Comparison of ENCODE assay signal across 23 cellular contexts in the genomic region with DNA sequence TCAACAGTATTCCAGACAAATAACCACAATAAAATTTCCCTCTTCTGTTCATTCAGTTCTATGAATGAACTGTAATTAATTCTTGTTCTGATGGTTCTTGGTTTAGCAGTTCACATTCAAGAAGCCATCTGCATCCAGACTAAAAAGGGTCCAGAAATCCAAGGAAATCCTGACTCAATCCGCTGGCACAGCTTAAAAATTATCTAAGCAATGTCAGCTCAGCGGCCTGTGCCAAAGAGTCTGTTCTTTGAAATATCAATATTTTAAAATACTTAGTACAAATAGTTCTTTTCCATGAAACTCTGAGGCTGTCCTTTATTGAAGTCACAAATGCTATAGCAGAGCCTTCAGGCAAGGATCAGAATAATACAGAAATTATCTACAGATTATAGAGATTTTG. TPM values are rescaled to one million over a fixed set of nuclear protein-coding genes. Genes with fewer than 3 reads are reported as not detected.
DNase-seq lines count a peak whose midpoint lies in the region; ATAC-seq, FAIRE-seq and TF ChIP-seq lines count a peak whose summit lies in the region.
"Had no signal": no experiment of that assay in that cellular context is flagged by ENCODE, and none has a peak within 500 bp of the region (broad histone marks: within the 10 kb centered on the region; RNA-seq: fewer than 3 reads in every experiment).

No MANE protein-coding gene starts in this region.

- DNase-seq in endodermal cell (no peak), Right ventricle myocardium superior (no peak), HepG2 (ENCODE audit: low spot score) (no peak), testis (no peak), DMS53 (lab: John Stamatoyannopoulos, UW) (no peak), midbrain (lab: John Stamatoyannopoulos, UW) (no peak)
- no peak for DNase-seq in activated CD4-positive, alpha-beta T cell treated with anti-CD3 and anti-CD28 coated beads, Interleukin-2, amount 10 ng/mL, durations not matched to agents 24 days and 14 days
- DNase-seq: CD8-positive, alpha-beta memory T cell; DMS 273 treated with DMSO at 0.1 percent for 48 hours; DND-41; MM.1S; NCI-H2029; NCI-H446; NCI-H524 treated with DMSO at 0.1 percent for 48 hours; NCI-H82; NK-92 treated with Interleukin-12 subunit alpha and Interleukin-12 subunit beta, amount 100 ng/mL, for 24 hours; PC-9; SHP77 had no signal

- H3K27ac ChIP-seq in endodermal cell (ENCODE audit: low read depth, low read length): no peak overlapping the region
- H3K27ac ChIP-seq in HepG2 (ENCODE audit: extremely low read length, insufficient read depth, low read length): peak overlapping the region; percentile 77
- H3K27ac ChIP-seq in testis: peak overlapping the region; percentile 55 to 75
- H3K27ac ChIP-seq: C4-2B, KMS-11, PC-9 had no signal

- TF ChIP-seq POLR2A in HepG2 (IDR thresholded peaks at IDR 0.05; ENCODE audit: insufficient read depth in 1 of 2, low read depth in 2 of 2, low read length in 2 of 2) (no peak), testis (IDR thresholded peaks at IDR 0.05) (no peak)

- TF ChIP-seq CTCF in endodermal cell (conservative IDR thresholded peaks at IDR 0.05): no peak
- no peak for TF ChIP-seq CTCF in HepG2 (CRISPR knock-in tag; IDR thresholded peaks at IDR 0.05)
- TF ChIP-seq CTCF in testis (IDR thresholded peaks at IDR 0.05): no peak

- no peaks in the 10 kb centered on the region for H3K79me2 ChIP-seq in HepG2 (ENCODE audit: insufficient read depth, low read length)

- no peak overlapping the region for H2AFZ ChIP-seq in HepG2 (ENCODE audit: low read length)
- H2AFZ ChIP-seq: PC-9 had no signal

- H3K27me3 ChIP-seq in endodermal cell (ENCODE audit: control insufficient read depth, insufficient read depth, low read length, poor library complexity, severe bottlenecking) (no peaks in the 10 kb centered on the region), HepG2 (ENCODE audit: control insufficient read depth in 1 of 2, insufficient read depth in 2 of 2, low read length in 2 of 2) (no peaks in the 10 kb centered on the region), testis (no peaks in the 10 kb centered on the region)

- H3K27me3 Mint-ChIP-seq in endodermal cell (ENCODE audit: insufficient read depth): no peaks in the 10 kb centered on the region
- H3K27me3 Mint-ChIP-seq in activated CD4-positive, alpha-beta T cell treated with anti-CD3 and anti-CD28 coated beads, Interleukin-2, amount 10 ng/mL, durations not matched to agents 24 days and 14 days: no peaks in the 10 kb centered on the region
- H3K27me3 Mint-ChIP-seq: B cell; CD8-positive, alpha-beta memory T cell; IgD-negative memory B cell had no signal

- no peak for FAIRE-seq in HepG2 (lab: Jason Lieb, UNC)

- peak overlapping the region; percentile 56 for H3K4me3 ChIP-seq in endodermal cell (ENCODE audit: low read length)
- no peak overlapping the region for H3K4me3 ChIP-seq in HepG2 (replicated peaks in 1 of 3; ENCODE audit: insufficient read depth in 1 of 3, low read depth in 2 of 3, low read length in 3 of 3)
- H3K4me3 ChIP-seq in testis: no peak overlapping the region
- H3K4me3 ChIP-seq: PC-9 had no signal

- CTCF ChIA-PET in HepG2 (lab: Yijun Ruan, JAX; ENCODE audit: low intra/inter-chr PET ratio, low total read pairs): no interaction called here

- WGBS in endodermal cell (ENCODE audit: insufficient coverage in 1 of 2, insufficient read length in 1 of 2), 2 experiments: 92% methylated on average over 2 of the region's 2 CpGs; no CpG with 5 or more reads in 1 of the 2 experiments
- WGBS in HepG2 (ENCODE audit: low lambda C conversion rate): 93% methylated on average over 2 of the region's 2 CpGs
- WGBS in testis, 2 donors: 28 to 46% methylated on average over 2 of the region's 2 CpGs

- peaks cover 31% of the 10 kb centered on the region for H3K36me3 ChIP-seq in endodermal cell (ENCODE audit: control insufficient read depth, insufficient read depth, low read length)
- H3K36me3 ChIP-seq in HepG2 (replicated peaks in 1 of 2; ENCODE audit: control insufficient read depth in 1 of 2, insufficient read depth in 2 of 2, low read length in 2 of 2): peaks cover 3 to 50% of the 10 kb centered on the region in 2 experiments
- H3K36me3 ChIP-seq in testis (ENCODE audit: low read depth, missing control alignments): no peaks in the 10 kb centered on the region

- intact Hi-C loops in Right ventricle myocardium superior (cut with DNase I) (no loop called here), HepG2 (cut with micrococcal nuclease; ENCODE audit: unreplicated experiment) (no loop called here), testis (cut with DNase I; ENCODE audit: low total_unique reads) (no loop called here)
- intact Hi-C loops in activated CD4-positive, alpha-beta T cell treated with anti-CD3 and anti-CD28 coated beads, Interleukin-2, amount 10 ng/mL, durations not matched to agents 24 days and 14 days (cut with micrococcal nuclease): no loop called here

- H3K9ac ChIP-seq in endodermal cell (ENCODE audit: extremely low read depth, low read length, poor library complexity, severe bottlenecking) (no peak overlapping the region), HepG2 (ENCODE audit: insufficient read depth, low read depth, low read length) (no peak overlapping the region; the same call in 1 of the 2 replicates)
- H3K9ac ChIP-seq: KMS-11 had no signal

- no peaks in the 10 kb centered on the region for H3K4me1 ChIP-seq in endodermal cell (ENCODE audit: control insufficient read depth, insufficient read depth, low read length)
- H3K4me1 ChIP-seq in HepG2 (ENCODE audit: insufficient read depth, low read length): peaks cover 40% of the 10 kb centered on the region
- peaks cover 35% of the 10 kb centered on the region for H3K4me1 ChIP-seq in testis

- no peak overlapping the region for H3K4me2 ChIP-seq in HepG2 (ENCODE audit: low read depth, low read length)
- H3K4me2 ChIP-seq: KMS-11, PC-9 had no signal

- peaks cover 20% of the 10 kb centered on the region for H3K9me3 Mint-ChIP-seq in endodermal cell
- H3K9me3 Mint-ChIP-seq in activated CD4-positive, alpha-beta T cell treated with anti-CD3 and anti-CD28 coated beads, Interleukin-2, amount 10 ng/mL, durations not matched to agents 24 days and 14 days: peaks cover 10% of the 10 kb centered on the region

- POLR2A ChIA-PET in HepG2 (lab: Yijun Ruan, JAX): interaction anchor here (1.0 to 1.4 kb wide), 2 partner anchors 18 to 294 kb away, joined by 3 to 4 read pairs; partner anchors contain the start of gene INTS6

- H3K9me3 ChIP-seq in endodermal cell (ENCODE audit: control insufficient read depth, low read length): peaks cover 38% of the 10 kb centered on the region
- peaks cover 15% of the 10 kb centered on the region for H3K9me3 ChIP-seq in HepG2 (ENCODE audit: low read length)
- H3K9me3 ChIP-seq in testis: no peaks in the 10 kb centered on the region

- no peak for TF ChIP-seq RAD21 in HepG2 (CRISPR knock-in tag; IDR thresholded peaks at IDR 0.05)

- ATAC-seq in Right ventricle myocardium superior (ENCODE audit: poor library complexity) (peak; percentile 57), HepG2 (no peak), GM18870 (IDR thresholded peaks at IDR 0.05; ENCODE audit: unreplicated experiment) (no peak)

- no peaks in the 10 kb centered on the region for H4K20me1 ChIP-seq in HepG2 (ENCODE audit: insufficient read depth, low read length)

- H3K27ac Mint-ChIP-seq in endodermal cell: no peak overlapping the region
- no peak overlapping the region for H3K27ac Mint-ChIP-seq in activated CD4-positive, alpha-beta T cell treated with anti-CD3 and anti-CD28 coated beads, Interleukin-2, amount 10 ng/mL, durations not matched to agents 24 days and 14 days
- H3K27ac Mint-ChIP-seq: B cell; CD8-positive, alpha-beta memory T cell; IgD-negative memory B cell had no signal

- in situ Hi-C loops in HepG2 (cut with HindIII; ENCODE audit: extremely low pct_ligation_motif_present, low pct_unique_long_range_greater_than_20kb): no loop called here

- H3K4me3 Mint-ChIP-seq in endodermal cell: no peak overlapping the region
- H3K4me3 Mint-ChIP-seq in activated CD4-positive, alpha-beta T cell treated with anti-CD3 and anti-CD28 coated beads, Interleukin-2, amount 10 ng/mL, durations not matched to agents 24 days and 14 days: no peak overlapping the region
- H3K4me3 Mint-ChIP-seq: B cell; CD8-positive, alpha-beta memory T cell; IgD-negative memory B cell had no signal

- no peaks in the 10 kb centered on the region for H3K4me1 Mint-ChIP-seq in endodermal cell
- H3K4me1 Mint-ChIP-seq in activated CD4-positive, alpha-beta T cell treated with anti-CD3 and anti-CD28 coated beads, Interleukin-2, amount 10 ng/mL, durations not matched to agents 24 days and 14 days: no peaks in the 10 kb centered on the region
- H3K4me1 Mint-ChIP-seq: B cell; CD8-positive, alpha-beta memory T cell; IgD-negative memory B cell had no signal

- peaks cover 35% of the 10 kb centered on the region for H3K36me3 Mint-ChIP-seq in endodermal cell (ENCODE audit: low read depth)
- peaks cover 35% of the 10 kb centered on the region for H3K36me3 Mint-ChIP-seq in activated CD4-positive, alpha-beta T cell treated with anti-CD3 and anti-CD28 coated beads, Interleukin-2, amount 10 ng/mL, durations not matched to agents 24 days and 14 days (ENCODE audit: low read depth)

- TF ChIP-seq EP300 in HepG2 (IDR thresholded peaks at IDR 0.05; ENCODE audit: low read depth in 2 of 2, low read length in 2 of 2) (no peak), HepG2 (CRISPR knock-in tag; IDR thresholded peaks at IDR 0.05; ENCODE audit: borderline replicate concordance) (no peak)

- BruUV-seq in HepG2 (replicated peaks; lab: Mats Ljungman, UMichigan): no TSS peak

RNA-seq across cellular contexts. Expression of gene DHRS12, which starts 57.2 kb away (rescaled TPM):
- total RNA-seq in endodermal cell: 10 to 100 TPM; 13.8 to 19.8 TPM
- polyA plus RNA-seq in endodermal cell (2013, experiment 1 of 2): 18.1 TPM
- 11.8 TPM for polyA plus RNA-seq in endodermal cell (2013, experiment 2 of 2)
- 10.4 TPM for total RNA-seq in Right ventricle myocardium superior
- 4.8 and 7.2 TPM in 2 replicates for total RNA-seq in HepG2 (2016; rRNA removed; fragmentation: Illumina TruSeq; extraction: Trizol)
- 8.8 and 10.5 TPM in 2 replicates for total RNA-seq in HepG2 (2016; cell fraction: cytosol; rRNA removed; fragmentation: Illumina TruSeq; extraction: Trizol; ENCODE audit: low read depth)
- total RNA-seq in HepG2 (2016; cell fraction: insoluble cytoplasmic fraction; rRNA removed; fragmentation: Illumina TruSeq; extraction: Trizol): 5.6 and 5.7 TPM in 2 replicates
- total RNA-seq in HepG2 (2016; cell fraction: membrane; rRNA removed; fragmentation: Illumina TruSeq; extraction: Trizol): 9.1 and 14.0 TPM in 2 replicates
- 6.7 TPM in 2 replicates for total RNA-seq in HepG2 (2016; cell fraction: nucleus; rRNA removed; fragmentation: Illumina TruSeq; extraction: Trizol)
- 8.4 and 12.7 TPM in 2 replicates for polyA plus RNA-seq in HepG2 (2011; rRNA removed)
- 7.3 and 8.0 TPM in 2 replicates for polyA plus RNA-seq in HepG2 (2011; cell fraction: cytosol; rRNA removed)
- polyA plus RNA-seq in HepG2 (2011; cell fraction: nucleus; rRNA removed): 19.6 and 21.8 TPM in 2 replicates
- polyA plus RNA-seq in HepG2 (2012): 10.8 and 12.0 TPM in 2 replicates
- polyA plus RNA-seq in HepG2 (2016; cell fraction: cytosol; fragmentation: Illumina TruSeq; extraction: Trizol; ENCODE audit: low read depth): 15.2 and 25.5 TPM in 2 replicates
- polyA plus RNA-seq in HepG2 (2016; cell fraction: insoluble cytoplasmic fraction; fragmentation: Illumina TruSeq; extraction: Trizol; ENCODE audit: low read depth): 8.8 and 9.3 TPM in 2 replicates
- polyA plus RNA-seq in HepG2 (2016; cell fraction: membrane; fragmentation: Illumina TruSeq; extraction: Trizol; ENCODE audit: low read depth): 15.3 and 19.6 TPM in 2 replicates
- 14.9 and 17.8 TPM in 2 replicates for polyA plus RNA-seq in HepG2 (2016; cell fraction: nucleus; fragmentation: Illumina TruSeq; extraction: Trizol; ENCODE audit: insufficient read depth, low read depth)
- polyA minus RNA-seq in HepG2 (2011; rRNA and poly(A)+ RNA removed; ENCODE audit: low replicate concordance): 0.89 and 5.4 TPM in 2 replicates
- polyA minus RNA-seq in HepG2 (2011; cell fraction: cytosol; rRNA and poly(A)+ RNA removed): 2.5 and 5.0 TPM in 2 replicates
- 12.2 and 18.3 TPM in 2 replicates for polyA minus RNA-seq in HepG2 (2011; cell fraction: nucleus; rRNA and poly(A)+ RNA removed)
- total RNA-seq in testis: 10 to 100 TPM; 11.4 to 16.8 TPM
- polyA plus RNA-seq in testis (ENCODE audit: insufficient read depth, low read depth, low replicate concordance): 15.9 TPM
- total RNA-seq in activated CD4-positive, alpha-beta T cell treated with anti-CD3 and anti-CD28 coated beads, Interleukin-2, amount 10 ng/mL, durations not matched to agents 24 days and 14 days: 3.2 and 3.9 TPM in 2 replicates
